8 cellular contexts compared by ENCODE assay signal in the genomic region with DNA sequence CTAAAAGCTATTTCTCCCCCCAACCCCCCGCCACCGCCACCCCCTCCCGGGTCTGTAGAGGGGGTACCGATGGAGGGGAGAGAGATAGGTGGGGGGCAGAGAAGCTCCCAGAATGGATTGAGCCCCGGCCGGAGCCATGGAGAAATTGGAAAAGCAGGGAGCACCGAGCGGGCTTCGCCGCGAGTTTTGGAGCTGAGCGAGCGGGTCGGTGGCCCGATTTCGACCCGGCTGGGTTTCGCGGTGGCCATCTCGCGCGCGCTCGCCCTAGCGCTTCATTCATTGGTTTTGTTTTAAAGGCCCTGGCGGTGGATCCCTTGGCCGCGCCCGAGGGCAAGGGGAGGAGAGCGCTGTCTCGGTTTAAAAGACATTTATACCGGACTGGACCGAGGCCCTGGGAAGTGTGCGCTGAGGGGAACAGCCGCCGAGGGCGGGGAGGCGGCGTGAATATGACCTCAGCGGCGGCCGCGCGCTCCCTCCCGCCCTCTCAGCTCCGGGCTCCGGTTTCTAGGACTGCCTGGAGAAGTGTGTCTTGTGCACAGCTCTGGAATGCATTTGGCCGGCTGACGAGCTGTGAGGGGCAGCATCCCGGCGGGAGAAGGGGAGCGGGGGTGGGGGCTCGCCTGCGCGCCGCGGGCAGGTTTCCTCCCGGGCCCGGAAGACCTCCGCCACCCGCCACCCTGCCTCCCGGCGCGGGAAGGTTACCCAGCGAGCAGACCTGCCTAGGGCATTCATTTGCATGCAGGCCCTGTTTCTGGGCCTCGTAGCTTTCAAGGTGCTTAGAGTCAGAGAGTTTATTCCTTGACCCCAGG. TPM values are rescaled to one million over a fixed set of nuclear protein-coding genes. Genes with fewer than 3 reads are reported as not detected.
DNase-seq lines count a peak whose midpoint lies in the region; ATAC-seq and TF ChIP-seq lines count a peak whose summit lies in the region.

No MANE protein-coding gene starts in this region.

- peaks cover 16% of the 10 kb centered on the region for H3F3A ChIP-seq in GM23338 (replicated peaks; ENCODE audit: low read depth)

- H3K9me2 ChIP-seq in GM23338 (ENCODE audit: insufficient read depth), result no peaks in the 10 kb centered on the region

- peak; percentile 79 for DNase-seq in GM06990 (ENCODE audit: extremely low read depth, insufficient read length)
- DNase-seq in GM23338 (ENCODE audit: low spot score), result peak; percentile 84
- DNase-seq in MG63, result peak; percentile 88
- DNase-seq in SKM-1 treated with dmso at 0.1 percent for 144 hours (lab: John Stamatoyannopoulos, UW; ENCODE audit: unreplicated experiment), result peak; percentile 48
- DNase-seq in astrocyte of the spinal cord (ENCODE audit: low read depth, low spot score), result peak; percentile 92
- DNase-seq in hippocampal formation (lab: John Stamatoyannopoulos, UW), result peak; percentile 70 to 81
- peak; percentile 95 for DNase-seq in retina
- DNase-seq in KG1 (lab: John Stamatoyannopoulos, UW), result no peak

- H3K4me3 Mint-ChIP-seq in GM23338, result peak overlapping the region; percentile 82

- H3K4me1 ChIP-seq in GM23338 (ENCODE audit: insufficient read depth), result peaks cover 46% of the 10 kb centered on the region

- H2AFZ ChIP-seq in GM23338, result peak overlapping the region; percentile 84; the same call in 1 of the 2 replicates

- H3K9me3 ChIP-seq in MG63, result no peaks in the 10 kb centered on the region

- H3K27me3 ChIP-seq in GM06990 (replicated peaks; ENCODE audit: control insufficient read depth, insufficient read depth, low read length) (no peaks in the 10 kb centered on the region), GM23338 (ENCODE audit: insufficient read depth) (peaks cover 21% of the 10 kb centered on the region), MG63 (no peaks in the 10 kb centered on the region)

- H4K20me1 ChIP-seq in GM23338 (replicated peaks; ENCODE audit: insufficient read depth), result peaks cover 24% of the 10 kb centered on the region

- H3K36me3 Mint-ChIP-seq in GM23338 (ENCODE audit: low read depth), result peaks cover 22% of the 10 kb centered on the region

- H3K27ac Mint-ChIP-seq in GM23338, result peak overlapping the region; percentile 98

- in situ Hi-C loops in astrocyte of the spinal cord (cut with HindIII; ENCODE audit: low sequenced_read_pairs), result no loop called here

- H3K79me2 ChIP-seq in GM23338 (replicated peaks; ENCODE audit: insufficient read depth), result peaks cover 46% of the 10 kb centered on the region

- H3K27ac ChIP-seq in GM23338 (ENCODE audit: low read depth), result peak overlapping the region; percentile 100

- peak overlapping the region; percentile 99 for H3K4me2 ChIP-seq in GM23338

- H3K36me3 ChIP-seq in GM06990 (ENCODE audit: control insufficient read depth, insufficient read depth, low read length) (no peaks in the 10 kb centered on the region), GM23338 (ENCODE audit: insufficient read depth) (no peaks in the 10 kb centered on the region), MG63 (peaks cover 22% of the 10 kb centered on the region)

- H3K4me1 Mint-ChIP-seq in GM23338, result peaks cover 44% of the 10 kb centered on the region

- H3K4me3 ChIP-seq in GM06990 (replicated peaks; ENCODE audit: low read depth, low read length) (peak overlapping the region; percentile 74), GM23338 (peak overlapping the region; percentile 94), MG63 (peak overlapping the region; percentile 48), astrocyte of the spinal cord (ENCODE audit: low read depth, low read length) (peak overlapping the region; percentile 51)

- peaks cover 2% of the 10 kb centered on the region; the same call in 1 of the 3 replicates for H3K9me3 Mint-ChIP-seq in GM23338

- no peak for TF ChIP-seq CTCF in GM06990 (IDR thresholded peaks at IDR 0.05; ENCODE audit: insufficient read depth, low read length, poor library complexity, severe bottlenecking)
- no peak for TF ChIP-seq CTCF in GM23338 (conservative IDR thresholded peaks at IDR 0.05; ENCODE audit: low read depth in 2 of 2)
- no peak for TF ChIP-seq CTCF in astrocyte of the spinal cord (IDR thresholded peaks at IDR 0.05; ENCODE audit: low read depth, low read length)

- peak; percentile 35 for ATAC-seq in GM23338

- H3K27me3 Mint-ChIP-seq in GM23338 (ENCODE audit: insufficient read depth, low read depth, poor library complexity), result peaks cover 36% of the 10 kb centered on the region

TF ChIP-seq in GM23338, 12 proteins besides CTCF, POLR2A, EP300 and RAD21:
- TF ChIP-seq STAT1 (IDR thresholded peaks at IDR 0.05; ENCODE audit: unreplicated experiment) (no peak), POLR2AphosphoS5 (IDR thresholded peaks at IDR 0.05; ENCODE audit: low read depth) (peak; percentile 22; the same call in 1 of the 2 replicates), EZH2 (IDR thresholded peaks at IDR 0.05; ENCODE audit: low read depth, unreplicated experiment) (no peak), JUNB (IDR thresholded peaks at IDR 0.05; ENCODE audit: unreplicated experiment) (no peak), NANOG (IDR thresholded peaks at IDR 0.05; ENCODE audit: borderline replicate concordance) (no peak)

RNA-seq across cellular contexts. Expression of gene SMAD7, which starts 1.7 kb away (rescaled TPM):
- total RNA-seq in GM23338 (2014; rRNA removed; shearing (Covaris generic)), result 28.8 and 29.8 TPM in 2 replicates
- polyA plus RNA-seq in GM23338 (2016; fragmentation: Nextera tagmentation; extraction: Ambion mirVana), result 11.8 and 12.0 TPM in 2 replicates
- total RNA-seq in MG63 (2014; rRNA removed; shearing (Covaris generic); ENCODE audit: low replicate concordance), result 13.4 and 29.3 TPM in 2 replicates
